10 cellular contexts compared by ENCODE assay signal in the genomic region with DNA sequence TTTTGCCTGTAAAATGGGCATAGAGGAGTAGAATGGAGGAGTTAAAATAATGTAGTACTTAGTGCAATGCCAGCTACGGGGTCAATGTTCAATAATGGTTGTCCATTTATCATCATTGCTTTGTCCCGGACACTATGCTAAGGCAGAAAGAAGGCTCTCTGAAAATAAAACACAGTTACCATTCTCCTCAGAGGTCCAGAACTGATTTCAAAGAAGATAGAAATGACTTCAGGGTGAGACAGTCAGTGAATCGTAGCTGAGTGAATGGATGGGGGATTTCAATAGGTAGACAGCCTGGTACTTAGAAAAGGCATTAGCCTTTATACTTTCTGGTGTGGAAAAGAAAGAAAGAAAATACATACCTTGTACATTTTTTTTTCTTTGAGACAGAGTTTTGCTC. TPM values are rescaled to one million over a fixed set of nuclear protein-coding genes. Genes with fewer than 3 reads are reported as not detected.
A peak's percentile ranks its signal among the peaks of the same experiment; 100 is the strongest.
DNase-seq lines count a peak whose midpoint lies in the region; ATAC-seq and TF ChIP-seq lines count a peak whose summit lies in the region.
"Had no signal": no experiment of that assay in that cellular context is flagged by ENCODE, and none has a peak within 500 bp of the region (broad histone marks: within the 10 kb centered on the region; RNA-seq: fewer than 3 reads in every experiment).

No MANE protein-coding gene starts in this region.

- TF ChIP-seq POLR2A in tibial nerve (IDR thresholded peaks at IDR 0.05): no peak

- no peak for DNase-seq in activated naive CD4-positive, alpha-beta T cell treated with Interleukin-2 at 50 U/mL for 16 hours
- DNase-seq in astrocyte of the spinal cord (ENCODE audit: low read depth, low spot score): peak; percentile 7
- no peak for DNase-seq in lower lobe of right lung
- DNase-seq in tibial nerve (ENCODE audit: low spot score in 2 of 2): no peak
- DNase-seq in HUDEP-2 (lab: John Stamatoyannopoulos, UW; ENCODE audit: unreplicated experiment in 76 of 76): no peak

- no peaks in the 10 kb centered on the region for H3K36me3 Mint-ChIP-seq in activated naive CD4-positive, alpha-beta T cell treated with anti-CD3 and anti-CD28 coated beads, Interleukin-2, amount 50 U/mL, for 24 hours
- H3K36me3 Mint-ChIP-seq: CD14-positive monocyte had no signal

- peak overlapping the region; percentile 70 for H3K27ac Mint-ChIP-seq in activated naive CD4-positive, alpha-beta T cell treated with anti-CD3 and anti-CD28 coated beads, Interleukin-2, amount 50 U/mL, for 24 hours

- H3K4me3 ChIP-seq in astrocyte of the spinal cord (ENCODE audit: low read depth, low read length) (no peak overlapping the region), lower lobe of right lung (peak overlapping the region; percentile 98), tibial nerve (peak overlapping the region in 2 of 4 donors; percentile 74 to 98)

- H3K4me1 Mint-ChIP-seq in activated naive CD4-positive, alpha-beta T cell treated with anti-CD3 and anti-CD28 coated beads, Interleukin-2, amount 50 U/mL, for 24 hours: peaks cover 61% of the 10 kb centered on the region

- H3K4me1 ChIP-seq in lower lobe of right lung (peaks cover 19% of the 10 kb centered on the region), tibial nerve (peaks cover 0 to 37% (median 17%) of the 10 kb centered on the region in 4 donors)

- TF ChIP-seq CTCF in astrocyte of the spinal cord (IDR thresholded peaks at IDR 0.05; ENCODE audit: low read depth, low read length) (no peak), lower lobe of right lung (IDR thresholded peaks at IDR 0.05) (no peak), tibial nerve (IDR thresholded peaks at IDR 0.05) (no peak)

- in situ Hi-C loops in astrocyte of the spinal cord (cut with HindIII; ENCODE audit: low sequenced_read_pairs): no loop called here

- no peaks in the 10 kb centered on the region for H3K36me3 ChIP-seq in lower lobe of right lung
- no peaks in the 10 kb centered on the region for H3K36me3 ChIP-seq in tibial nerve
- H3K36me3 ChIP-seq: MG63 had no signal

- peak overlapping the region; percentile 81 for H3K4me3 Mint-ChIP-seq in activated naive CD4-positive, alpha-beta T cell treated with anti-CD3 and anti-CD28 coated beads, Interleukin-2, amount 50 U/mL, for 24 hours

- ATAC-seq in lower lobe of right lung (no peak), GM21528 (IDR thresholded peaks at IDR 0.05; ENCODE audit: low FRiP score, unreplicated experiment) (no peak)
- ATAC-seq in activated CD4-positive, CD25-positive, alpha-beta regulatory T cell treated with anti-CD3 and anti-CD28 coated beads, Interleukin-2, amount 50 U/mL, for 24 hours: no peak

- H3K9me3 Mint-ChIP-seq in activated naive CD4-positive, alpha-beta T cell treated with anti-CD3 and anti-CD28 coated beads, Interleukin-2, amount 50 U/mL, for 24 hours: no peaks in the 10 kb centered on the region

- 44 to 50% methylated on average over 3 of the region's 3 CpGs for WGBS in tibial nerve, 2 donors

- H3K27me3 ChIP-seq in lower lobe of right lung (ENCODE audit: low read depth) (no peaks in the 10 kb centered on the region), tibial nerve (no peaks in the 10 kb centered on the region)
- H3K27me3 ChIP-seq: MG63 had no signal

- H3K27me3 Mint-ChIP-seq in activated naive CD4-positive, alpha-beta T cell treated with anti-CD3 and anti-CD28 coated beads, Interleukin-2, amount 50 U/mL, for 24 hours: no peaks in the 10 kb centered on the region

- no peak for TF ChIP-seq EP300 in tibial nerve (IDR thresholded peaks at IDR 0.05)

- H3K9me3 ChIP-seq in lower lobe of right lung (no peaks in the 10 kb centered on the region), tibial nerve (no peaks in the 10 kb centered on the region)
- H3K9me3 ChIP-seq: MG63 had no signal

- intact Hi-C loops in lower lobe of right lung (cut with DNase I): no loop called here

- H3K27ac ChIP-seq in lower lobe of right lung (peak overlapping the region; percentile 94), tibial nerve (peak overlapping the region in 3 of 4 donors; percentile 90 to 98 (median 98))

RNA-seq across cellular contexts. Expression of a gene that starts 1.2 kb away (rescaled TPM):
- total RNA-seq in lower lobe of right lung: 40.4 TPM
- 10 to 100 TPM; 70.2 to 97.5 (median 93.4) TPM for total RNA-seq in tibial nerve

RNA-seq across cellular contexts. Expression of a gene that starts 50.5 kb away (rescaled TPM):
- total RNA-seq in lower lobe of right lung: 22.9 TPM
- total RNA-seq in tibial nerve: 10 to 100 TPM; 54.8 to 85.3 (median 64.0) TPM
